31 cellular contexts compared by ENCODE assay signal in the genomic region with DNA sequence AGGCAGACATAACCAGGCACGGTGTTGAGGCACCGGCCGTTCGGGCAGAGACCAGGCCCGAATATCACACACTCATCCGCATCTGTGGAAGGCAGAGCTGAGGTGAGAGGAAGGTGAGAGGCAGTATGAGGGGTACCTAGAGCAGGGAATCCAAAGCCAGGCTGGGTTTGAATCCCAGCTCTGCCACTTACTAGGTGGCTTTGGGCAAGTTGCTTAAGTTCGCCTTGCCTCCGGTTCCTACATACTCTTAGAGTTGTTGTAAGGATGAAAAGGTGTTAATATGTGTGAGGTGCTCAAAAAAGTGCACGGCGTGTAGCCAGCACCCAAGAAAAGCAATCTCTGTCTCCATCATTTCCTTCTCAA.
"Had no signal": no experiment of that assay in that cellular context is flagged by ENCODE, and none has a peak within 500 bp of the region (broad histone marks: within the 10 kb centered on the region; RNA-seq: fewer than 3 reads in every experiment).

No MANE protein-coding gene starts in this region.

- H3K27ac ChIP-seq: brain microvascular endothelial cell, Peyer's patch, SJCRH30, SK-N-MC had no signal

- H3K4me1 ChIP-seq: Peyer's patch, SJCRH30 had no signal

- H3K9me3 Mint-ChIP-seq: activated CD4-positive, alpha-beta T cell treated with anti-CD3 and anti-CD28 coated beads, Interleukin-2, amount 10 ng/mL, durations not matched to agents 24 days and 14 days; activated CD8-positive, alpha-beta T cell treated with anti-CD3 and anti-CD28 coated beads for 36 hours; activated naive CD4-positive, alpha-beta T cell treated with anti-CD3 and anti-CD28 coated beads for 36 hours; activated naive CD8-positive, alpha-beta T cell treated with anti-CD3 and anti-CD28 coated beads for 36 hours; activated T-cell treated with anti-CD3 and anti-CD28 coated beads, Interleukin-2, amount 50 U/mL, for 4 hours; activated T-helper 1 cell treated with anti-CD3 and anti-CD28 coated beads, Interleukin-12 subunit alpha, Interleukin-12 subunit beta, Interleukin-2, Interleukin-4 antibody, amounts not matched to agents 30 ng/mL and 10 ng/mL and 1 ng/mL, durations not matched to agents 14 hours and 24 hours and 36 hours; central memory CD8-positive, alpha-beta T cell had no signal

- H3K36me3 ChIP-seq: Peyer's patch, SJCRH30, WERI-Rb-1 had no signal

- H3K36me3 Mint-ChIP-seq: activated naive CD8-positive, alpha-beta T cell treated with anti-CD3 and anti-CD28 coated beads for 36 hours had no signal

- H3K4me3 Mint-ChIP-seq: activated CD4-positive, alpha-beta T cell treated with anti-CD3 and anti-CD28 coated beads, Interleukin-2, amount 10 ng/mL, durations not matched to agents 24 days and 14 days; activated CD8-positive, alpha-beta T cell treated with anti-CD3 and anti-CD28 coated beads for 36 hours; activated naive CD4-positive, alpha-beta T cell treated with anti-CD3 and anti-CD28 coated beads for 36 hours; activated naive CD8-positive, alpha-beta T cell treated with anti-CD3 and anti-CD28 coated beads for 36 hours; activated T-cell treated with anti-CD3 and anti-CD28 coated beads, Interleukin-2, amount 50 U/mL, for 4 hours; activated T-helper 1 cell treated with anti-CD3 and anti-CD28 coated beads, Interleukin-12 subunit alpha, Interleukin-12 subunit beta, Interleukin-2, Interleukin-4 antibody, amounts not matched to agents 30 ng/mL and 10 ng/mL and 1 ng/mL, durations not matched to agents 14 hours and 24 hours and 36 hours; central memory CD8-positive, alpha-beta T cell had no signal

- DNase-seq: activated CD4-positive, alpha-beta T cell treated with anti-CD3 and anti-CD28 coated beads, Interleukin-2, amount 10 ng/mL, durations not matched to agents 24 days and 14 days; activated CD4-positive, alpha-beta T cell treated with anti-CD3 and anti-CD28 coated beads, Interleukin-2, amount 50 U/mL, for 4 hours; activated CD8-positive, alpha-beta T cell treated with anti-CD3 and anti-CD28 coated beads for 36 hours; activated gamma-delta T cell treated with Interleukin-2 at 50 U/mL for 16 hours; activated naive CD4-positive, alpha-beta T cell treated with anti-CD3 and anti-CD28 coated beads for 36 hours; activated naive CD8-positive, alpha-beta T cell treated with anti-CD3 and anti-CD28 coated beads for 36 hours; activated T-cell treated with anti-CD3 and anti-CD28 coated beads for 4 hours; activated T-cell treated with anti-CD3 and anti-CD28 coated beads, Interleukin-2, amount 50 U/mL, for 4 hours; amniotic stem cell; brain microvascular endothelial cell; NCI-H1092 treated with DMSO at 0.1 percent for 48 hours; NCI-H1417; NCI-H146; NCI-H187; NCI-H2029 treated with DMSO at 0.1 percent for 48 hours; NCI-H2107; NCI-H2171; NCI-H510A; NCI-H526; NCI-H748 treated with DMSO at 0.1 percent for 48 hours; NK-92 treated with Interleukin-12 subunit alpha and Interleukin-12 subunit beta, amount 100 ng/mL, for 24 hours; PC-3; RPMI8226; SHP77; SJCRH30; T1000; WERI-Rb-1 had no signal

- H3K27me3 ChIP-seq: brain microvascular endothelial cell, Peyer's patch, SJCRH30 had no signal

- H3K4me3 ChIP-seq: Peyer's patch, SJCRH30, SK-N-MC had no signal

- H3K4me1 Mint-ChIP-seq: activated CD4-positive, alpha-beta T cell treated with anti-CD3 and anti-CD28 coated beads, Interleukin-2, amount 10 ng/mL, durations not matched to agents 24 days and 14 days; activated naive CD8-positive, alpha-beta T cell treated with anti-CD3 and anti-CD28 coated beads for 36 hours had no signal

- ATAC-seq: activated CD8-positive, alpha-beta T cell treated with anti-CD3 and anti-CD28 coated beads for 36 hours; activated T-cell treated with anti-CD3 and anti-CD28 coated beads, Interleukin-2, amount 50 U/mL, for 4 hours; PC-3 had no signal

- H3K9me3 ChIP-seq: Peyer's patch, SJCRH30 had no signal

- H3K27me3 Mint-ChIP-seq: activated CD8-positive, alpha-beta T cell treated with anti-CD3 and anti-CD28 coated beads for 36 hours; central memory CD8-positive, alpha-beta T cell had no signal

- H3K27ac Mint-ChIP-seq: activated CD4-positive, alpha-beta T cell treated with anti-CD3 and anti-CD28 coated beads, Interleukin-2, amount 10 ng/mL, durations not matched to agents 24 days and 14 days; activated CD8-positive, alpha-beta T cell treated with anti-CD3 and anti-CD28 coated beads for 36 hours; activated naive CD4-positive, alpha-beta T cell treated with anti-CD3 and anti-CD28 coated beads for 36 hours; activated naive CD8-positive, alpha-beta T cell treated with anti-CD3 and anti-CD28 coated beads for 36 hours; activated T-helper 1 cell treated with anti-CD3 and anti-CD28 coated beads, Interleukin-12 subunit alpha, Interleukin-12 subunit beta, Interleukin-2, Interleukin-4 antibody, amounts not matched to agents 30 ng/mL and 10 ng/mL and 1 ng/mL, durations not matched to agents 14 hours and 24 hours and 36 hours had no signal
